ENCODE assay signal across 16 cellular contexts in the genomic region with DNA sequence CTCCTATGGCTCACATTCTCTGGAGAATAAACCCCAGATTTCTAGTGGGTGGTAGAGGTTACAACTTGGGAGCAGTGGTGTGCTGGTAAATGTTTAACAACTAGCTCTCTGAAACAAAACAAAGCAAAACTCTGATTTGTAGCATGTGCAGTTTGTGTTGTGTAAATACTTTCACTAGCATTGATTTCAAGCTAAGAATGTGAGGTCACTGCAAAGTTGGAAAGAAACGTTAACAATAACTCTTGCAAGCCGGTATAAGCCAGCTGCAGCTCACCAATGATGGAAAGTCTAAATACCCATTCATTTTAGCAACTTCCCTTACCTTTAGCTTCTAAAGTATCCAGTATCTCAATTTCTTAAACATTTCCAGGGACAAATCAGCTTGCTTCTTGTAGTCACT.
"Had no signal": no experiment of that assay in that cellular context is flagged by ENCODE, and none has a peak within 500 bp of the region (broad histone marks: within the 10 kb centered on the region; RNA-seq: fewer than 3 reads in every experiment).

No MANE protein-coding gene starts in this region.

- H3K27ac ChIP-seq: esophagus squamous epithelium, gastrocnemius medialis, heart right ventricle, left ventricle myocardium inferior, parathyroid adenoma, skin epidermis, tibial nerve had no signal

- H3K9me3 ChIP-seq: esophagus squamous epithelium, gastrocnemius medialis, heart right ventricle, left ventricle myocardium inferior had no signal

- H3K36me3 ChIP-seq: esophagus squamous epithelium, gastrocnemius medialis, heart right ventricle, left ventricle myocardium inferior, tibial nerve had no signal

- H3K9ac ChIP-seq: parathyroid adenoma had no signal

- ATAC-seq: activated naive CD8-positive, alpha-beta T cell treated with anti-CD3 and anti-CD28 coated beads, Interleukin-2, amount 50 U/mL, for 24 hours; T-helper 17 cell had no signal

- FAIRE-seq: colon had no signal

- H3K4me3 Mint-ChIP-seq: activated CD4-positive, alpha-beta T cell treated with anti-CD3 and anti-CD28 coated beads, Interleukin-2, amount 10 ng/mL, durations not matched to agents 7 days and 5 days; activated naive CD8-positive, alpha-beta T cell treated with anti-CD3 and anti-CD28 coated beads, Interleukin-2, amount 50 U/mL, for 24 hours; activated T-cell treated with anti-CD3 and anti-CD28 coated beads, Interleukin-2, amount 50 U/mL, for 24 hours; T-helper 17 cell had no signal

- DNase-seq: activated CD4-positive, alpha-beta T cell treated with anti-CD3 and anti-CD28 coated beads, Interleukin-2, amount 10 ng/mL, durations not matched to agents 7 days and 5 days; activated CD4-positive, CD25-positive, alpha-beta regulatory T cell; activated gamma-delta T cell; activated naive CD8-positive, alpha-beta T cell treated with anti-CD3 and anti-CD28 coated beads, Interleukin-2, amount 50 U/mL, for 24 hours; activated T-cell treated with anti-CD3 and anti-CD28 coated beads, Interleukin-2, amount 50 U/mL, for 24 hours; esophagus squamous epithelium; gastrocnemius medialis; heart right ventricle; islet precursor cell; left ventricle myocardium inferior; stimulated activated CD4-positive, alpha-beta T cell treated with anti-CD3 and anti-CD28 coated beads, Interleukin-4, amount 100 ng/mL, for 4 hours; T-helper 17 cell had no signal

- H3K27me3 Mint-ChIP-seq: activated CD4-positive, alpha-beta T cell treated with anti-CD3 and anti-CD28 coated beads, Interleukin-2, amount 10 ng/mL, durations not matched to agents 7 days and 5 days; activated T-cell treated with anti-CD3 and anti-CD28 coated beads, Interleukin-2, amount 50 U/mL, for 24 hours; T-helper 17 cell had no signal

- H3K9me3 Mint-ChIP-seq: activated CD4-positive, alpha-beta T cell treated with anti-CD3 and anti-CD28 coated beads, Interleukin-2, amount 10 ng/mL, durations not matched to agents 7 days and 5 days; activated T-cell treated with anti-CD3 and anti-CD28 coated beads, Interleukin-2, amount 50 U/mL, for 24 hours had no signal

- H3K4me3 ChIP-seq: esophagus squamous epithelium, gastrocnemius medialis, heart right ventricle, left ventricle myocardium inferior, skin epidermis, tibial nerve had no signal

- H3K4me1 ChIP-seq: tibial nerve had no signal

- H3K27me3 ChIP-seq: gastrocnemius medialis, heart right ventricle, tibial nerve had no signal

- H3K27ac Mint-ChIP-seq: activated CD4-positive, alpha-beta T cell treated with anti-CD3 and anti-CD28 coated beads, Interleukin-2, amount 10 ng/mL, durations not matched to agents 7 days and 5 days; activated naive CD8-positive, alpha-beta T cell treated with anti-CD3 and anti-CD28 coated beads, Interleukin-2, amount 50 U/mL, for 24 hours; activated T-cell treated with anti-CD3 and anti-CD28 coated beads, Interleukin-2, amount 50 U/mL, for 24 hours; T-helper 17 cell had no signal
